26 cellular contexts compared by ENCODE assay signal in genomic region chr11:6813651-6814050, GRCh38. TPM values are rescaled to one million over a fixed set of nuclear protein-coding genes. Genes with fewer than 3 reads are reported as not detected.
A peak's percentile ranks its signal among the peaks of the same experiment; 100 is the strongest.
DNase-seq lines count a peak whose midpoint lies in the region; ATAC-seq and TF ChIP-seq lines count a peak whose summit lies in the region.
"Had no signal": no experiment of that assay in that cellular context is flagged by ENCODE, and none has a peak within 500 bp of the region (broad histone marks: within the 10 kb centered on the region; RNA-seq: fewer than 3 reads in every experiment).

No MANE protein-coding gene starts in this region.

- no peaks in the 10 kb centered on the region for H3K36me3 ChIP-seq in H7 (replicated peaks; ENCODE audit: control insufficient read depth, insufficient read depth, low read length)
- H3K36me3 ChIP-seq: MG63 had no signal

- DNase-seq in H7 = peak; percentile 6
- no peak for DNase-seq in endothelial cell (ENCODE audit: low spot score)
- peak; percentile 81 for DNase-seq in kidney tubule cell (ENCODE audit: low spot score)
- DNase-seq in activated CD4-positive, alpha-beta memory T cell treated with anti-CD3 and anti-CD28 coated beads for 36 hours = no peak
- DNase-seq: AML-193; CD4-positive, alpha-beta memory T cell; COR-L47; DMS53; GDM1; IMR-90; KG1; MG63; NCI-H1105 treated with DMSO at 0.1 percent for 48 hours; NCI-H146; NCI-H1930; NCI-H446 treated with DMSO at 0.1 percent for 48 hours; NCI-H526 treated with DMSO at 0.1 percent for 48 hours; PC-9; SHP77 had no signal

- peak overlapping the region; percentile 1 for H3K27ac Mint-ChIP-seq in endothelial cell (ENCODE audit: unreplicated experiment)
- H3K27ac Mint-ChIP-seq in activated CD4-positive, alpha-beta memory T cell treated with anti-CD3 and anti-CD28 coated beads for 36 hours = no peak overlapping the region
- H3K27ac Mint-ChIP-seq: CD4-positive, alpha-beta memory T cell had no signal

- POLR2A ChIA-PET in activated CD4-positive, alpha-beta memory T cell treated with anti-CD3 and anti-CD28 coated beads for 36 hours (lab: Charles Lee) = no interaction called here

- TF ChIP-seq CTCF in endothelial cell (IDR thresholded peaks at IDR 0.05; ENCODE audit: unreplicated experiment) = no peak

- H3K27me3 ChIP-seq in H7 (ENCODE audit: control insufficient read depth, insufficient read depth, low read length) = no peaks in the 10 kb centered on the region
- H3K27me3 ChIP-seq: BLaER1 treated with 17β-estradiol and CSF1 and Interleukin-3, amounts not matched to agents 10 nM and 100 nM; MG63 had no signal

- no peaks in the 10 kb centered on the region for H3K9me3 Mint-ChIP-seq in endothelial cell (ENCODE audit: unreplicated experiment)
- no peaks in the 10 kb centered on the region for H3K9me3 Mint-ChIP-seq in activated CD4-positive, alpha-beta memory T cell treated with anti-CD3 and anti-CD28 coated beads for 36 hours

- H3K4me3 Mint-ChIP-seq in endothelial cell (ENCODE audit: unreplicated experiment) = no peak overlapping the region
- H3K4me3 Mint-ChIP-seq in activated CD4-positive, alpha-beta memory T cell treated with anti-CD3 and anti-CD28 coated beads for 36 hours = no peak overlapping the region
- H3K4me3 Mint-ChIP-seq: CD4-positive, alpha-beta memory T cell had no signal

- H3K4me1 Mint-ChIP-seq in endothelial cell (ENCODE audit: unreplicated experiment) = peaks cover 3% of the 10 kb centered on the region
- H3K4me1 Mint-ChIP-seq in activated CD4-positive, alpha-beta memory T cell treated with anti-CD3 and anti-CD28 coated beads for 36 hours (ENCODE audit: low read depth) = no peaks in the 10 kb centered on the region

- CTCF ChIA-PET in activated CD4-positive, alpha-beta memory T cell treated with anti-CD3 and anti-CD28 coated beads for 36 hours (lab: Charles Lee) = no interaction called here

- intact Hi-C loops in activated CD4-positive, alpha-beta memory T cell treated with anti-CD3 and anti-CD28 coated beads for 36 hours (cut with micrococcal nuclease) = loop anchor here (2.0 kb wide), 1 partner anchor 881 kb away; no protein-coding TSS in a partner anchor

- H3K4me3 ChIP-seq in H7 (ENCODE audit: insufficient read depth, low read depth, low read length) = no peak overlapping the region
- H3K4me3 ChIP-seq: A549; BLaER1 treated with 17β-estradiol and CSF1 and Interleukin-3, amounts not matched to agents 10 nM and 100 nM; GM12878; MG63; PC-9 had no signal

- peaks cover 3% of the 10 kb centered on the region for H3K36me3 Mint-ChIP-seq in endothelial cell (ENCODE audit: low read depth, unreplicated experiment)
- no peaks in the 10 kb centered on the region for H3K36me3 Mint-ChIP-seq in activated CD4-positive, alpha-beta memory T cell treated with anti-CD3 and anti-CD28 coated beads for 36 hours
- H3K36me3 Mint-ChIP-seq: CD4-positive, alpha-beta memory T cell had no signal

- H3K27me3 Mint-ChIP-seq in endothelial cell (ENCODE audit: unreplicated experiment) = no peaks in the 10 kb centered on the region
- H3K27me3 Mint-ChIP-seq in activated CD4-positive, alpha-beta memory T cell treated with anti-CD3 and anti-CD28 coated beads for 36 hours = peaks cover 22% of the 10 kb centered on the region

- no peak for ATAC-seq in GM18517 (IDR thresholded peaks at IDR 0.05; ENCODE audit: unreplicated experiment)
- no peak for ATAC-seq in GM21529 (IDR thresholded peaks at IDR 0.05; ENCODE audit: unreplicated experiment)
- no peak for ATAC-seq in GM21381 (IDR thresholded peaks at IDR 0.05; ENCODE audit: unreplicated experiment)
- ATAC-seq: A549, GM12878 had no signal

RNA-seq across cellular contexts. Expression of gene OR6A2, which starts 14.2 kb away (rescaled TPM):
- 0.04 and 0.07 TPM in 2 replicates for total RNA-seq in H7 (2014; rRNA removed; shearing (Covaris generic))
- total RNA-seq in endothelial cell (ENCODE audit: unreplicated experiment) = 0.51 TPM
- not detected for total RNA-seq in activated CD4-positive, alpha-beta memory T cell treated with anti-CD3 and anti-CD28 coated beads for 36 hours
- total RNA-seq: CD4-positive, alpha-beta memory T cell had no signal

RNA-seq across cellular contexts. Expression of gene OR2AG1, which starts 30.8 kb away (rescaled TPM):
- not detected in 2 replicates for total RNA-seq in H7 (2014; rRNA removed; shearing (Covaris generic))
- not detected for total RNA-seq in endothelial cell (ENCODE audit: unreplicated experiment)
- not detected for total RNA-seq in activated CD4-positive, alpha-beta memory T cell treated with anti-CD3 and anti-CD28 coated beads for 36 hours
- total RNA-seq: CD4-positive, alpha-beta memory T cell; GM12878; IMR-90; PC-9; SK-MEL-5 had no signal

RNA-seq across cellular contexts. Expression of gene OR10A5, which starts 31.8 kb away (rescaled TPM):
- not detected in 2 replicates for total RNA-seq in H7 (2014; rRNA removed; shearing (Covaris generic))
- total RNA-seq in endothelial cell (ENCODE audit: unreplicated experiment) = not detected
- total RNA-seq in activated CD4-positive, alpha-beta memory T cell treated with anti-CD3 and anti-CD28 coated beads for 36 hours = not detected
- total RNA-seq: CD4-positive, alpha-beta memory T cell; GM12878; IMR-90; PC-9; SK-MEL-5 had no signal

RNA-seq across cellular contexts. Expression of gene OR2AG2, which starts 41.9 kb away (rescaled TPM):
- 0.07 TPM in 2 replicates for total RNA-seq in H7 (2014; rRNA removed; shearing (Covaris generic))
- 0.26 TPM for total RNA-seq in endothelial cell (ENCODE audit: unreplicated experiment)
- not detected for total RNA-seq in activated CD4-positive, alpha-beta memory T cell treated with anti-CD3 and anti-CD28 coated beads for 36 hours
- total RNA-seq: CD4-positive, alpha-beta memory T cell had no signal

RNA-seq across cellular contexts. Expression of gene OR10A2, which starts 49.2 kb away (rescaled TPM):
- total RNA-seq in H7 (2014; rRNA removed; shearing (Covaris generic)) = not detected in 2 replicates
- not detected for total RNA-seq in endothelial cell (ENCODE audit: unreplicated experiment)
- total RNA-seq in activated CD4-positive, alpha-beta memory T cell treated with anti-CD3 and anti-CD28 coated beads for 36 hours = not detected
- total RNA-seq: CD4-positive, alpha-beta memory T cell; GM12878; IMR-90; PC-9; SK-MEL-5 had no signal

Comparison
In these comparisons a context has a peak if more than half of its experiments do, and no peak if none do; other contexts are left out.
1. DNase-seq: peak in H7 (single experiment) and kidney tubule cell (single experiment); none in endothelial cell (single experiment) and activated CD4-positive, alpha-beta memory T cell treated with anti-CD3 and anti-CD28 coated beads for 36 hours (single experiment).